ENCODE assay signal across 29 cellular contexts in genomic region chr12:85529896-85530295, GRCh38.
"Had no signal": no experiment of that assay in that cellular context is flagged by ENCODE, and none has a peak within 500 bp of the region (broad histone marks: within the 10 kb centered on the region; RNA-seq: fewer than 3 reads in every experiment).

No MANE protein-coding gene starts in this region.

- H3K27ac ChIP-seq: ascending aorta, breast epithelium, cardiac muscle cell, epithelial cell of prostate, VCaP had no signal

- DNase-seq: activated CD4-positive, alpha-beta memory T cell treated with anti-CD3 and anti-CD28 coated beads, Interleukin-2, amount 10 ng/mL, durations not matched to agents 7 days and 5 days; activated CD4-positive, alpha-beta T cell treated with anti-CD3 and anti-CD28 coated beads for 1 hour; activated CD4-positive, alpha-beta T cell treated with anti-CD3 and anti-CD28 coated beads for 4 hours; activated CD4-positive, alpha-beta T cell treated with anti-CD3 and anti-CD28 coated beads, Interleukin-2, amount 10 ng/mL, durations not matched to agents 7 days and 5 days; activated CD4-positive, alpha-beta T cell treated with anti-CD3 and anti-CD28 coated beads, Interleukin-2, amount 50 U/mL, for 4 hours; activated CD8-positive, alpha-beta memory T cell treated with anti-CD3 and anti-CD28 coated beads, Interleukin-2, amount 50 U/mL, for 48 hours; activated gamma-delta T cell; activated naive CD4-positive, alpha-beta T cell; activated naive CD4-positive, alpha-beta T cell treated with anti-CD3 and anti-CD28 coated beads, Interleukin-2, amount 10 ng/mL, durations not matched to agents 7 days and 5 days; activated naive CD8-positive, alpha-beta T cell treated with anti-CD3 and anti-CD28 coated beads, Interleukin-2, amount 10 ng/mL, durations not matched to agents 7 days and 5 days; activated T-cell treated with anti-CD3 and anti-CD28 coated beads for 4 hours; activated T-cell treated with anti-CD3 and anti-CD28 coated beads, Interleukin-2, amount 50 U/mL, for 24 hours; activated T-cell treated with anti-CD3 and anti-CD28 coated beads, Interleukin-2, amount 50 U/mL, for 72 hours; cortex of kidney; dermis blood vessel endothelial cell; effector CD4-positive, alpha-beta T cell; effector memory CD8-positive, alpha-beta T cell; foreskin fibroblast; T-helper 2 cell had no signal

- H3K36me3 ChIP-seq: ascending aorta, breast epithelium, cardiac muscle cell had no signal

- H3K9me3 ChIP-seq: ascending aorta, breast epithelium had no signal

- FAIRE-seq: endothelial cell of umbilical vein, frontal cortex, TTC549 had no signal

- H3K4me1 ChIP-seq: ascending aorta, breast epithelium had no signal

- H3K4me3 ChIP-seq: ascending aorta, breast epithelium, cardiac muscle cell had no signal

- H3K27me3 ChIP-seq: ascending aorta, breast epithelium, cardiac muscle cell had no signal

- ATAC-seq: activated naive CD4-positive, alpha-beta T cell treated with anti-CD3 and anti-CD28 coated beads, Interleukin-2, amount 50 U/mL, for 72 hours; activated T-cell treated with anti-CD3 and anti-CD28 coated beads, Interleukin-2, amount 50 U/mL, for 72 hours; effector memory CD8-positive, alpha-beta T cell; esophagus mucosa had no signal
